21 cellular contexts compared by ENCODE assay signal in the genomic region with DNA sequence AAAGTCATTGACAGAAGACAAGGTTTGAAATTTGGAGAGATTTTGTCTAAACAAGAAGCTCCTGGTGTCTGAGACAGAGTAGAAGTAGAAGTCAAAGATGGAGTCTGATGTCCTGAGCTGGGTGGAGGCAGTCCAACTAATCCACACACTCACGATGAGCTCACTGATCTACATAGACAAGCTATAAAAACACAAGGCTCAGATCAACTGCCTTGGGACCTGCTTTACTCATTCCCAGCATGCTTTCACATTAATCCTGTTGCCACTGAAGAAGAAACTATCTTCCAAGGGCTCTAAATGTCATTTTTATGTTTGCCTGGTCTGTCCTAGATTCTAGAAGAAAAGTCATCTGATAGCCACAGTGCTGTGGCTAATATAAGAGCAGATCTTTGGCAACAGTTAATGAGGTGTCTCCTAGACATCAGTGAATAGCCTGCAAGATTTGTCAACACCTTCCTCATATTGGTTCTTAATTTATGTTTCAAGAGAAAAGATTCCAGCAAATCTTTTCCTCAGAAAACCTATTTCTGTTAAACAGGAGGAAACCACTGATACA.
A peak's percentile ranks its signal among the peaks of the same experiment; 100 is the strongest.
DNase-seq lines count a peak whose midpoint lies in the region; ATAC-seq and TF ChIP-seq lines count a peak whose summit lies in the region.
"Had no signal": no experiment of that assay in that cellular context is flagged by ENCODE, and none has a peak within 500 bp of the region (broad histone marks: within the 10 kb centered on the region; RNA-seq: fewer than 3 reads in every experiment).

No MANE protein-coding gene starts in this region.

- intact Hi-C loops in sciatic nerve (cut with DNase I), result no loop called here
- intact Hi-C loops in CD14-positive monocyte (cut with micrococcal nuclease), result no loop called here

- CTCF ChIA-PET in activated CD4-positive, alpha-beta memory T cell treated with anti-CD3 and anti-CD28 coated beads, Interleukin-2, amount 10 ng/mL, durations not matched to agents 7 days and 5 days (lab: Charles Lee), result no interaction called here

- no peak overlapping the region for H3K4me3 ChIP-seq in fibroblast of the aortic adventitia (ENCODE audit: low read depth, low read length)
- H3K4me3 ChIP-seq in coronary artery, result no peak overlapping the region
- H3K4me3 ChIP-seq: gastroesophageal sphincter, lung, neural progenitor cell, sigmoid colon, SJSA1, tibial nerve had no signal

- no peak overlapping the region for H3K27ac Mint-ChIP-seq in CD14-positive monocyte
- H3K27ac Mint-ChIP-seq in activated CD4-positive, alpha-beta memory T cell treated with anti-CD3 and anti-CD28 coated beads, Interleukin-2, amount 10 ng/mL, durations not matched to agents 7 days and 5 days, result no peak overlapping the region
- H3K27ac Mint-ChIP-seq: activated naive CD4-positive, alpha-beta T cell treated with anti-CD3 and anti-CD28 coated beads, Interleukin-2, amount 50 U/mL, for 24 hours; CD4-positive, alpha-beta T cell; neural progenitor cell had no signal

- no peaks in the 10 kb centered on the region for H3K4me1 Mint-ChIP-seq in CD14-positive monocyte
- no peaks in the 10 kb centered on the region for H3K4me1 Mint-ChIP-seq in activated CD4-positive, alpha-beta memory T cell treated with anti-CD3 and anti-CD28 coated beads, Interleukin-2, amount 10 ng/mL, durations not matched to agents 7 days and 5 days
- H3K4me1 Mint-ChIP-seq: activated naive CD4-positive, alpha-beta T cell treated with anti-CD3 and anti-CD28 coated beads, Interleukin-2, amount 50 U/mL, for 24 hours; neural progenitor cell had no signal

- H3K4me3 Mint-ChIP-seq in CD14-positive monocyte, result no peak overlapping the region
- H3K4me3 Mint-ChIP-seq in activated CD4-positive, alpha-beta memory T cell treated with anti-CD3 and anti-CD28 coated beads, Interleukin-2, amount 10 ng/mL, durations not matched to agents 7 days and 5 days, result no peak overlapping the region
- H3K4me3 Mint-ChIP-seq: activated naive CD4-positive, alpha-beta T cell treated with anti-CD3 and anti-CD28 coated beads, Interleukin-2, amount 50 U/mL, for 24 hours; CD4-positive, alpha-beta T cell; neural progenitor cell had no signal

- H3K9me3 Mint-ChIP-seq in CD14-positive monocyte, result peaks cover 0 to 6% (median 1%) of the 10 kb centered on the region in 7 donors
- H3K9me3 Mint-ChIP-seq in activated CD4-positive, alpha-beta memory T cell treated with anti-CD3 and anti-CD28 coated beads, Interleukin-2, amount 10 ng/mL, durations not matched to agents 7 days and 5 days, result peaks cover 2% of the 10 kb centered on the region
- H3K9me3 Mint-ChIP-seq: neural progenitor cell had no signal

- DNase-seq in GM03348 (ENCODE audit: low spot score) (peak; percentile 66), RKO (ENCODE audit: low spot score) (peak; percentile 44), fibroblast of the aortic adventitia (ENCODE audit: low read depth) (peak; percentile 80), sciatic nerve (ENCODE audit: low spot score) (no peak), CD14-positive monocyte (ENCODE audit: low spot score) (no peak), coronary artery (ENCODE audit: low spot score) (no peak)
- no peak for DNase-seq in activated CD4-positive, alpha-beta memory T cell treated with anti-CD3 and anti-CD28 coated beads, Interleukin-2, amount 10 ng/mL, durations not matched to agents 7 days and 5 days
- DNase-seq: activated CD4-positive, alpha-beta T cell treated with anti-CD3 and anti-CD28 coated beads for 48 hours; CD4-positive, alpha-beta T cell; effector CD4-positive, alpha-beta T cell; NCI-H226; sigmoid colon; T-helper 9 cell had no signal

- TF ChIP-seq CTCF in fibroblast of the aortic adventitia (IDR thresholded peaks at IDR 0.05; ENCODE audit: insufficient read depth, low read length) (no peak), CD14-positive monocyte (IDR thresholded peaks at IDR 0.05) (no peak), coronary artery (IDR thresholded peaks at IDR 0.05) (no peak)

- POLR2A ChIA-PET in activated CD4-positive, alpha-beta memory T cell treated with anti-CD3 and anti-CD28 coated beads, Interleukin-2, amount 10 ng/mL, durations not matched to agents 7 days and 5 days (lab: Charles Lee), result no interaction called here

- no peaks in the 10 kb centered on the region for H3K36me3 Mint-ChIP-seq in CD14-positive monocyte
- no peaks in the 10 kb centered on the region for H3K36me3 Mint-ChIP-seq in activated CD4-positive, alpha-beta memory T cell treated with anti-CD3 and anti-CD28 coated beads, Interleukin-2, amount 10 ng/mL, durations not matched to agents 7 days and 5 days (ENCODE audit: low read depth)
- H3K36me3 Mint-ChIP-seq: activated naive CD4-positive, alpha-beta T cell treated with anti-CD3 and anti-CD28 coated beads, Interleukin-2, amount 50 U/mL, for 24 hours; neural progenitor cell had no signal

- peak; percentile 17 for ATAC-seq in sciatic nerve
- no peak for ATAC-seq in GM21576 (IDR thresholded peaks at IDR 0.05; ENCODE audit: unreplicated experiment)
- ATAC-seq: gastroesophageal sphincter had no signal

- H3K27ac ChIP-seq in coronary artery, result no peak overlapping the region
- H3K27ac ChIP-seq: gastroesophageal sphincter, KMS-11, neural progenitor cell, SJSA1, tibial nerve had no signal

- no peaks in the 10 kb centered on the region for H3K27me3 Mint-ChIP-seq in CD14-positive monocyte (ENCODE audit: low read depth in 3 of 3)
- no peaks in the 10 kb centered on the region for H3K27me3 Mint-ChIP-seq in activated CD4-positive, alpha-beta memory T cell treated with anti-CD3 and anti-CD28 coated beads, Interleukin-2, amount 10 ng/mL, durations not matched to agents 7 days and 5 days
- H3K27me3 Mint-ChIP-seq: activated naive CD4-positive, alpha-beta T cell treated with anti-CD3 and anti-CD28 coated beads, Interleukin-2, amount 50 U/mL, for 24 hours; CD4-positive, alpha-beta T cell had no signal

Comparison
In these comparisons a context has a peak if more than half of its experiments do, and no peak if none do; other contexts are left out.
1. DNase-seq: peak in GM03348 (single experiment), RKO (single experiment) and fibroblast of the aortic adventitia (single experiment); none in sciatic nerve (single experiment), CD14-positive monocyte (single experiment), activated CD4-positive, alpha-beta memory T cell treated with anti-CD3 and anti-CD28 coated beads, Interleukin-2, amount 10 ng/mL, durations not matched to agents 7 days and 5 days (single experiment) and coronary artery (single experiment).